ENCODE assay signal across 28 cellular contexts in the genomic region with DNA sequence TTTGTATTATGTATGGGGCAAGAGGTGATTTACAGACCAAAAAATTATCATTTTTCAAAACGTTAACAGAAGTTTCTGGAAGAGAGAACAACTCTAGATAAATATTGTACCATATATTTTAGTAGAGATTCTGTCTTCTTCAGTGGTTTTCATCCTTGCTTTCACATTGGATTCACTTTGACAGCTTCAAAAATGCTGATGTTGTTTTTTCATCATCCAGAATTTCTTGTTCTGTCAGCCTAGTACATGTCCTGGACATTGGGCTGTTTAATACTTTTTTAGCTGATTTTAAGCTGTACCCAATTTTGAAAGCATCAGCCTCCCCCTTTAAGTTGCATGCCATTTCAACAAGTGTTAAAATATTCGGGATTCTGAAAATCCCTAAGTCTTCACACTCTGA.
"Had no signal": no experiment of that assay in that cellular context is flagged by ENCODE, and none has a peak within 500 bp of the region (broad histone marks: within the 10 kb centered on the region; RNA-seq: fewer than 3 reads in every experiment).

No MANE protein-coding gene starts in this region.

- H3K4me1 ChIP-seq: colonic mucosa, esophagus muscularis mucosa, esophagus squamous epithelium, gastrocnemius medialis, gastroesophageal sphincter, heart left ventricle, heart right ventricle had no signal

- ATAC-seq: effector memory CD8-positive, alpha-beta T cell; esophagus mucosa; foreskin keratinocyte; gastrocnemius medialis; gastroesophageal sphincter; heart left ventricle; heart right ventricle had no signal

- H3K36me3 ChIP-seq: colonic mucosa, esophagus muscularis mucosa, esophagus squamous epithelium, gastrocnemius medialis, gastroesophageal sphincter, heart left ventricle, heart right ventricle had no signal

- H3K27ac ChIP-seq: colonic mucosa, coronary artery, dorsolateral prefrontal cortex, epithelial cell of prostate, esophagus muscularis mucosa, esophagus squamous epithelium, foreskin keratinocyte, gastrocnemius medialis, gastroesophageal sphincter, heart left ventricle, heart right ventricle had no signal

- H3K27me3 ChIP-seq: colonic mucosa, dorsolateral prefrontal cortex, esophagus muscularis mucosa, esophagus squamous epithelium, foreskin keratinocyte, gastrocnemius medialis, gastroesophageal sphincter, heart left ventricle, heart right ventricle had no signal

- DNase-seq: colonic mucosa; cortex of kidney; dermis blood vessel endothelial cell; dorsolateral prefrontal cortex; effector CD4-positive, alpha-beta T cell; effector CD8-positive, alpha-beta T cell; effector memory CD4-positive, alpha-beta T cell; effector memory CD8-positive, alpha-beta T cell; endodermal cell; erythroblast; esophagus squamous epithelium; foreskin fibroblast; foreskin keratinocyte; foreskin melanocyte; gastrocnemius medialis; glutamatergic neuron; head of caudate nucleus; heart left ventricle; heart right ventricle had no signal

- H3K9me3 ChIP-seq: colonic mucosa, esophagus squamous epithelium, gastrocnemius medialis had no signal

- FAIRE-seq: colon, endometrium, endothelial cell of umbilical vein, frontal cortex had no signal

- H3K4me3 ChIP-seq: colonic mucosa, coronary artery, dorsolateral prefrontal cortex, esophagus muscularis mucosa, esophagus squamous epithelium, gastrocnemius medialis, gastroesophageal sphincter, heart left ventricle, heart right ventricle had no signal
